8 cellular contexts compared by ENCODE assay signal in the genomic region with DNA sequence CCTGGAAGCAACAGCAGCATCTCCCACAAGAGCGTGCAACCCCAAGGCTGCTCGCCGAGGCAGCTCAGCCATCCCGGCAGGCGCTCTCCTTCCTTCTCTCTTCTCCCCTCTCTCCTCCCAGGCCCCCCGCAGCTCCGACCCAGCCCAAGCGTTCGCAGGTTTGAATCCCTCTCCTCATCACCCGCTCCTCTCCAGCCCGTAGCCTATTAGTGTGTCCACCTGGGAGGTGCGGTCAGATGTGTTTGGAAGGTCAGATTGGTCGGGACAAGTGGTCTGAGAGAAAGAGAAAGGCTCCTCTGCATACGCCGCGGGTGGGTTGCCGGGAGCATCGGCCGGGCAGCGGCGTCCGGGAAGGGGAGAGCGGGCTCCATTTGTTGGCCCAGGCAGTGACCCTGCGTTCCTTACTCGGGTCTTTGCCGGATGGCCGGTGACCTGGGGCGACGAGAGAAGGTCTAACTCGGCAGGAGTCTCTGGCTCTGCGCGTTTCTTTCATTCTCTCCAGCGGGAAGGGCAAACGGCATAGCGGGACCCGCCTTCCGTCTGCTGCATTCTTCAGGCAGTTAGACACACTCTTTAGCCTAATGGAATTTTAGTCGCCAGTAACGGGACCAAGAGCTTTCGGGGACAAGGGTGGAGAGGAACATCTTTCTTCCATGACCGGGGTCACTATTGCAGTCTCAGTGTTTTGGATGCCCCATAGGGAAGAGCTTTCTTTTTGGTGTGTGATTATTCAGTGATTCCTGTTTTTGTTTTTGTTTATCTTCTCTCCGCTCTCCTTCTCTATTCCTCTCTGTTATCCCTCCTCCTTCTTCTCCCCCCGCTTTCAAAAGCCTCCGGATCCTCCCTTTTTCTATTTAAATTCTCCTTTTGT. TPM values are rescaled to one million over a fixed set of nuclear protein-coding genes. Genes with fewer than 3 reads are reported as not detected.
A peak's percentile ranks its signal among the peaks of the same experiment; 100 is the strongest.
DNase-seq lines count a peak whose midpoint lies in the region; ATAC-seq and TF ChIP-seq lines count a peak whose summit lies in the region.

No MANE protein-coding gene starts in this region.

- H3K9ac ChIP-seq in HUES64 (ENCODE audit: low read depth, low read length) (0 out of 2 replicates have a peak overlapping the region, but pooled peaks have one; percentile 9), adipocyte (ENCODE audit: low read length) (peak overlapping the region; percentile 33)

- H3K36me3 ChIP-seq in HUES64 (ENCODE audit: insufficient read depth, low read length), result no peaks in the 10 kb centered on the region
- no peaks in the 10 kb centered on the region for H3K36me3 ChIP-seq in adipocyte (ENCODE audit: control insufficient read depth, insufficient read depth, low read length, severe bottlenecking)
- no peaks in the 10 kb centered on the region for H3K36me3 ChIP-seq in heart right ventricle
- no peaks in the 10 kb centered on the region for H3K36me3 ChIP-seq in ovary

- H3K9me3 ChIP-seq in HUES64 (ENCODE audit: insufficient read depth, low read depth, low read length) (no peaks in the 10 kb centered on the region), adipocyte (ENCODE audit: control insufficient read depth, low read length) (no peaks in the 10 kb centered on the region), heart right ventricle (no peaks in the 10 kb centered on the region), ovary (no peaks in the 10 kb centered on the region)

- TF ChIP-seq CTCF in heart right ventricle (IDR thresholded peaks at IDR 0.05) (no peak), ovary (IDR thresholded peaks at IDR 0.05) (no peak)

- H3K4me3 ChIP-seq in HUES64 (ENCODE audit: low read length) (peak overlapping the region; percentile 67), adipocyte (ENCODE audit: low read length) (peak overlapping the region; percentile 85), heart right ventricle (peak overlapping the region; percentile 39 to 60 (median 49)), ovary (peak overlapping the region; percentile 31)

- under 1% methylated on average over 44 of the region's 44 CpGs for WGBS in HUES64
- WGBS in heart right ventricle, 2 donors, result 0 to 2% methylated on average over 44 of the region's 44 CpGs
- WGBS in ovary, 3 donors, result 1 to 2% (median 1%) methylated on average over 44 of the region's 44 CpGs

- peaks cover 89% of the 10 kb centered on the region for H3K27me3 ChIP-seq in HUES64 (ENCODE audit: insufficient read depth, low read length)
- H3K27me3 ChIP-seq in adipocyte (replicated peaks; ENCODE audit: control insufficient read depth, insufficient read depth, low read length), result peaks cover 30% of the 10 kb centered on the region
- H3K27me3 ChIP-seq in heart right ventricle, result peaks cover 24 to 100% (median 97%) of the 10 kb centered on the region in 7 donors
- H3K27me3 ChIP-seq in ovary, result no peaks in the 10 kb centered on the region

- TF ChIP-seq EP300 in ovary (IDR thresholded peaks at IDR 0.05), result no peak

- DNase-seq in stimulated activated CD4-positive, alpha-beta T cell treated with anti-CD3 and anti-CD28 coated beads, Interleukin-12 subunit alpha, Interleukin-12 subunit beta, amount 100 ng/mL, for 4 hours, result peak; percentile 3
- DNase-seq in stimulated activated CD4-positive, alpha-beta T cell treated with anti-CD3 and anti-CD28 coated beads, Interleukin-2, amount 100 ng/mL, for 48 hours, result no peak
- DNase-seq in adipocyte (ENCODE audit: low read depth) (peak; percentile 68), heart right ventricle (peak in 1 of 2 donors; percentile 14), ovary (peak in 3 of 5 donors; percentile 11 to 29 (median 13)), NCI-H526 treated with DMSO at 0.1 percent for 48 hours (lab: John Stamatoyannopoulos, UW) (no peak)

- intact Hi-C loops in heart right ventricle (cut with DNase I) (loop anchor here in 1 of 10 donors (10.0 kb wide), 1 partner anchor 89 kb away; no protein-coding TSS in a partner anchor), ovary (cut with DNase I) (loop anchor here in 1 of 4 donors (5.0 kb wide), 1 partner anchor 442 kb away; no protein-coding TSS in a partner anchor)

- H3K27ac ChIP-seq in HUES64 (ENCODE audit: low read depth, low read length), result no peak overlapping the region
- H3K27ac ChIP-seq in heart right ventricle, result no peak overlapping the region
- no peak overlapping the region for H3K27ac ChIP-seq in ovary

- ATAC-seq in heart right ventricle (peak in 5 of 8 donors; percentile 20 to 44 (median 31)), HG02571 (IDR thresholded peaks at IDR 0.05; ENCODE audit: unreplicated experiment) (no peak)

- no peak for TF ChIP-seq POLR2A in ovary (IDR thresholded peaks at IDR 0.05)

- H3K4me1 ChIP-seq in HUES64 (ENCODE audit: insufficient read depth, low read length) (peaks cover 24% of the 10 kb centered on the region), adipocyte (ENCODE audit: control insufficient read depth, insufficient read depth, low read length) (peaks cover 34% of the 10 kb centered on the region), heart right ventricle (peaks cover 8 to 37% (median 29%) of the 10 kb centered on the region in 9 donors), ovary (ENCODE audit: insufficient read depth) (peaks cover 5% of the 10 kb centered on the region)

RNA-seq across cellular contexts. Expression of gene TMEFF2, which starts 1.1 kb away (rescaled TPM):
- 1.3 TPM for polyA plus RNA-seq in HUES64 (2013, experiment 1 of 2)
- polyA plus RNA-seq in HUES64 (2013, experiment 2 of 2), result 1.1 TPM
- under 1 TPM in 3 of 10 donors, not detected in 7; 0.09 to 0.41 (median 0.17) TPM for total RNA-seq in heart right ventricle
- polyA plus RNA-seq in heart right ventricle, result under 1 TPM in 1 of 2 donors, not detected in 1; 0.16 TPM
- under 1 TPM in 2 of 7 donors, not detected in 5; 0.10 to 0.34 TPM for total RNA-seq in ovary
- under 1 TPM; 0.05 to 0.07 TPM for polyA plus RNA-seq in ovary

Comparison
In these comparisons a context has a peak if more than half of its experiments do, and no peak if none do; other contexts are left out.
1. DNase-seq: peak in stimulated activated CD4-positive, alpha-beta T cell treated with anti-CD3 and anti-CD28 coated beads, Interleukin-12 subunit alpha, Interleukin-12 subunit beta, amount 100 ng/mL, for 4 hours (single experiment), adipocyte (single experiment) and ovary (3 of 5); none in stimulated activated CD4-positive, alpha-beta T cell treated with anti-CD3 and anti-CD28 coated beads, Interleukin-2, amount 100 ng/mL, for 48 hours (0 of 2) and NCI-H526 treated with DMSO at 0.1 percent for 48 hours (single experiment).
2. H3K4me3 ChIP-seq: peak in every context shown above with its lines; median percentile 85 in adipocyte; 67 in HUES64; 49 in heart right ventricle; 31 in ovary.